In the genomic region with DNA sequence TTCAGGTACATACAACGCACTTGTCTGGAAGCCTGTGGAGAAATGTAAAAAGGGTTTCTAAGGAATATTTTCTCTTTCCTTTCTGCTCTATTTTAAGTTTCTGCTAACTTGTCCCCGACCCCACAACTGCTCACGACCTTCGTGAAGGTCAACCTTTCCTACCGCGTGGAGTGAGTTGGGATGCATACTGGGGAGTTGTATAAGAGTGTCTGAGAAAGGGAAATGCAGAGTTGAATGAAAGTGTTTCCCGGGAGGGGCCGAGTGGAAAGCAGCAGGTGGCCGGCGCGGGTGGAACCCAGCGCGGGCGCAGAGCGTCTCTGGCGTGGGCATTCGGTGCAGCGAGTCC, we compare ENCODE assay signal across 10 cellular contexts. TPM values are rescaled to one million over a fixed set of nuclear protein-coding genes. Genes with fewer than 3 reads are reported as not detected.
A peak's percentile ranks its signal among the peaks of the same experiment; 100 is the strongest.
DNase-seq lines count a peak whose midpoint lies in the region; ATAC-seq and TF ChIP-seq lines count a peak whose summit lies in the region.
"Had no signal": no experiment of that assay in that cellular context is flagged by ENCODE, and none has a peak within 500 bp of the region (broad histone marks: within the 10 kb centered on the region; RNA-seq: fewer than 3 reads in every experiment).

No MANE protein-coding gene starts in this region.

- peak overlapping the region; percentile 36 for H3K9ac ChIP-seq in mesenchymal stem cell (ENCODE audit: low read length)

- peak overlapping the region; percentile 81 for H3K4me3 Mint-ChIP-seq in activated T-cell treated with anti-CD3 and anti-CD28 coated beads, Interleukin-2, amount 50 U/mL, for 4 hours
- peak overlapping the region; percentile 82 for H3K4me3 Mint-ChIP-seq in central memory CD8-positive, alpha-beta T cell

- H3K4me1 ChIP-seq in mesenchymal stem cell (ENCODE audit: control insufficient read depth, insufficient read depth, low read depth, low read length): peaks cover 10% of the 10 kb centered on the region
- H3K4me1 ChIP-seq in thyroid gland: peaks cover 0 to 5% of the 10 kb centered on the region in 2 donors

- intact Hi-C loops in thyroid gland (cut with DNase I): no loop called here

- no peak overlapping the region for H3K23ac ChIP-seq in mesenchymal stem cell (ENCODE audit: low read length in 2 of 2)

- H2BK12ac ChIP-seq in mesenchymal stem cell (ENCODE audit: low read length in 2 of 2): no peak overlapping the region

- H3K27ac Mint-ChIP-seq in central memory CD8-positive, alpha-beta T cell (ENCODE audit: low read depth): peak overlapping the region; percentile 63

- H3K4me1 Mint-ChIP-seq in activated T-cell treated with anti-CD3 and anti-CD28 coated beads, Interleukin-2, amount 50 U/mL, for 4 hours (ENCODE audit: low read depth): peaks cover 24% of the 10 kb centered on the region
- peaks cover 20% of the 10 kb centered on the region for H3K4me1 Mint-ChIP-seq in central memory CD8-positive, alpha-beta T cell

- H3K4me3 ChIP-seq in mesenchymal stem cell (ENCODE audit: insufficient read depth in 1 of 2, low read depth in 1 of 2, low read length in 2 of 2): peak overlapping the region; percentile 72 to 76
- H3K4me3 ChIP-seq in thyroid gland (replicated peaks in 1 of 3): peak overlapping the region; percentile 15 to 58 (median 44)
- H3K4me3 ChIP-seq: mucosa of descending colon had no signal

- no peak overlapping the region for H2BK120ac ChIP-seq in mesenchymal stem cell (ENCODE audit: low read depth, low read length)

- H4K91ac ChIP-seq in mesenchymal stem cell (ENCODE audit: low read length): no peak overlapping the region

- ATAC-seq in activated T-cell treated with anti-CD3 and anti-CD28 coated beads, Interleukin-2, amount 50 U/mL, for 4 hours: no peak
- ATAC-seq in central memory CD8-positive, alpha-beta T cell (replicated peaks; ENCODE audit: extremely low read depth, poor library complexity, severe bottlenecking): no peak

- H3K27ac ChIP-seq in mesenchymal stem cell (ENCODE audit: low read length, poor library complexity, severe bottlenecking) (no peak overlapping the region), thyroid gland (peak overlapping the region in 2 of 3 donors; percentile 51 to 79), substantia nigra (ENCODE audit: low read depth, low read length, poor library complexity, severe bottlenecking) (no peak overlapping the region)
- H3K27ac ChIP-seq: C4-2B had no signal

- TF ChIP-seq POLR2A in thyroid gland (IDR thresholded peaks at IDR 0.05): no peak

- no peak overlapping the region for H2AK5ac ChIP-seq in mesenchymal stem cell (ENCODE audit: low read length, severe bottlenecking)

- no peak overlapping the region for H2BK15ac ChIP-seq in mesenchymal stem cell (ENCODE audit: low read depth, poor library complexity, severe bottlenecking)

- H3K14ac ChIP-seq in mesenchymal stem cell (ENCODE audit: low read length in 2 of 2): no peak overlapping the region

- H3K27me3 Mint-ChIP-seq in activated T-cell treated with anti-CD3 and anti-CD28 coated beads, Interleukin-2, amount 50 U/mL, for 4 hours (ENCODE audit: low read depth): peaks cover 46% of the 10 kb centered on the region
- peaks cover 36% of the 10 kb centered on the region for H3K27me3 Mint-ChIP-seq in central memory CD8-positive, alpha-beta T cell

- TF ChIP-seq CTCF in thyroid gland (IDR thresholded peaks at IDR 0.05): no peak

- H3K4me2 ChIP-seq in mesenchymal stem cell (ENCODE audit: low read length, poor library complexity, severe bottlenecking): peak overlapping the region; percentile 98

- H3K9me3 Mint-ChIP-seq in activated T-cell treated with anti-CD3 and anti-CD28 coated beads, Interleukin-2, amount 50 U/mL, for 4 hours: no peaks in the 10 kb centered on the region
- no peaks in the 10 kb centered on the region for H3K9me3 Mint-ChIP-seq in central memory CD8-positive, alpha-beta T cell

- no peak for DNase-seq in activated T-cell treated with anti-CD3 and anti-CD28 coated beads, Interleukin-2, amount 50 U/mL, for 4 hours
- DNase-seq in activated T-cell treated with anti-CD3 and anti-CD28 coated beads for 4 hours (no peak), mesenchymal stem cell (no peak), thyroid gland (no peak), SW480 (ENCODE audit: low spot score) (no peak), substantia nigra (lab: John Stamatoyannopoulos, UW) (no peak)
- DNase-seq in central memory CD8-positive, alpha-beta T cell (ENCODE audit: low spot score in 2 of 2): no peak
- DNase-seq in activated effector memory CD4-positive, alpha-beta T cell treated with anti-CD3 and anti-CD28 coated beads, Interleukin-2, amount 50 U/mL, for 16 hours: no peak

- peaks cover 2% of the 10 kb centered on the region for H3K36me3 Mint-ChIP-seq in activated T-cell treated with anti-CD3 and anti-CD28 coated beads, Interleukin-2, amount 50 U/mL, for 4 hours (ENCODE audit: insufficient read depth)
- H3K36me3 Mint-ChIP-seq in central memory CD8-positive, alpha-beta T cell (ENCODE audit: insufficient read depth): peaks cover 10% of the 10 kb centered on the region

- H3K36me3 ChIP-seq in mesenchymal stem cell (ENCODE audit: control insufficient read depth in 1 of 2, insufficient read depth in 2 of 2, low read depth in 1 of 2, low read length in 2 of 2) (peaks cover 0 to 3% of the 10 kb centered on the region in 2 experiments), thyroid gland (no peaks in the 10 kb centered on the region)

- 8% methylated on average over 18 of the region's 18 CpGs for WGBS in mesenchymal stem cell
- 6% methylated on average over 18 of the region's 18 CpGs for WGBS in thyroid gland, 2 donors

- no peak overlapping the region for H3K18ac ChIP-seq in mesenchymal stem cell (ENCODE audit: low read depth in 1 of 2, low read length in 2 of 2)

- no peak overlapping the region for H2BK5ac ChIP-seq in mesenchymal stem cell (ENCODE audit: low read depth, low read length, poor library complexity, severe bottlenecking)

- H4K8ac ChIP-seq in mesenchymal stem cell (ENCODE audit: low read length): no peak overlapping the region

- H3K4ac ChIP-seq in mesenchymal stem cell (ENCODE audit: low read depth in 1 of 2, low read length in 2 of 2): no peak overlapping the region

- peaks cover 18 to 54% of the 10 kb centered on the region in 2 experiments for H3K27me3 ChIP-seq in mesenchymal stem cell (ENCODE audit: control insufficient read depth in 1 of 2, insufficient read depth in 1 of 2, low read length in 2 of 2)
- H3K27me3 ChIP-seq in thyroid gland: no peaks in the 10 kb centered on the region

- H3K9me3 ChIP-seq in mesenchymal stem cell (ENCODE audit: control insufficient read depth, low read length) (no peaks in the 10 kb centered on the region), thyroid gland (no peaks in the 10 kb centered on the region)
- H3K9me3 ChIP-seq: mucosa of descending colon had no signal

- H3K79me1 ChIP-seq in mesenchymal stem cell (replicated peaks; ENCODE audit: low read length, poor library complexity, severe bottlenecking): no peaks in the 10 kb centered on the region

- H2AFZ ChIP-seq in mesenchymal stem cell (ENCODE audit: low read depth, low read length): peak overlapping the region; percentile 61

RNA-seq across cellular contexts. Expression of a gene that starts 17.9 kb away (rescaled TPM):
- 10 to 100 TPM; 14.5 to 19.1 (median 16.3) TPM for total RNA-seq in activated T-cell treated with anti-CD3 and anti-CD28 coated beads, Interleukin-2, amount 50 U/mL, for 4 hours
- 14.8 TPM for polyA plus RNA-seq in mesenchymal stem cell (2013, experiment 1 of 2)
- 15.7 TPM for polyA plus RNA-seq in mesenchymal stem cell (2013, experiment 2 of 2)
- 10 to 100 TPM; 36.5 to 43.5 (median 41.2) TPM for total RNA-seq in thyroid gland

Comparison
In these comparisons a context has a peak if more than half of its experiments do, and no peak if none do; other contexts are left out.
1. H3K27ac ChIP-seq: peak in thyroid gland (2 of 3); none in mesenchymal stem cell (single experiment) and substantia nigra (single experiment).